ENCODE assay signal across 17 cellular contexts in genomic region chr9:19513671-19514275, GRCh38.
DNase-seq lines count a peak whose midpoint lies in the region; ATAC-seq and TF ChIP-seq lines count a peak whose summit lies in the region.
"Had no signal": no experiment of that assay in that cellular context is flagged by ENCODE, and none has a peak within 500 bp of the region (broad histone marks: within the 10 kb centered on the region; RNA-seq: fewer than 3 reads in every experiment).

No MANE protein-coding gene starts in this region.

- H3K27ac ChIP-seq in SK-N-SH (ENCODE audit: low read depth in 2 of 2, low read length in 1 of 2) (no peak overlapping the region), caudate nucleus (ENCODE audit: low read depth, low read length) (peak overlapping the region; percentile 42)
- H3K27ac ChIP-seq: uterus had no signal

- no peak for TF ChIP-seq EP300 in SK-N-SH (IDR thresholded peaks at IDR 0.05; ENCODE audit: borderline replicate concordance in 1 of 2, low read depth in 1 of 2, low read length in 1 of 2)

- H3K27me3 ChIP-seq in SK-N-SH (ENCODE audit: insufficient read depth) = no peaks in the 10 kb centered on the region
- H3K27me3 ChIP-seq in Loucy (ENCODE audit: insufficient read depth, low read length, poor library complexity, severe bottlenecking) = no peaks in the 10 kb centered on the region
- H3K27me3 ChIP-seq: uterus had no signal

- CTCF ChIA-PET in SK-N-SH (lab: Yijun Ruan, JAX) = no interaction called here
- CTCF ChIA-PET in activated naive CD4-positive, alpha-beta T cell treated with anti-CD3 and anti-CD28 coated beads for 36 hours (lab: Charles Lee) = interaction anchor here (0.6 kb wide), 1 partner anchor 806 kb away, joined by 3 read pairs; no protein-coding TSS in a partner anchor

- ATAC-seq in SK-N-SH treated with all-trans-retinoic acid at 6 μM for 48 hours = no peak
- ATAC-seq: natural killer cell treated with Interleukin-12 subunit alpha and Interleukin-12 subunit beta and Interleukin-15 and Interleukin-18, amount 100 ng/mL, for 72 hours had no signal

- peaks cover 8% of the 10 kb centered on the region for H3K27me3 Mint-ChIP-seq in activated naive CD4-positive, alpha-beta T cell treated with anti-CD3 and anti-CD28 coated beads for 36 hours (ENCODE audit: low read depth)

- no peaks in the 10 kb centered on the region for H3K79me2 ChIP-seq in SK-N-SH (ENCODE audit: insufficient read depth)
- H3K79me2 ChIP-seq in Loucy (ENCODE audit: insufficient read depth, low read length) = no peaks in the 10 kb centered on the region

- H4K20me1 ChIP-seq in SK-N-SH (ENCODE audit: insufficient read depth) (no peaks in the 10 kb centered on the region), Loucy (ENCODE audit: insufficient read depth, low read length, poor library complexity, severe bottlenecking) (no peaks in the 10 kb centered on the region)

- H3F3A ChIP-seq in SK-N-SH (replicated peaks; ENCODE audit: insufficient read depth) = no peaks in the 10 kb centered on the region
- no peaks in the 10 kb centered on the region for H3F3A ChIP-seq in Loucy (ENCODE audit: low read depth)

- no peak for DNase-seq in SK-N-SH
- DNase-seq in caudate nucleus (lab: John Stamatoyannopoulos, UW) = no peak
- peak; percentile 22 for DNase-seq in renal cortical epithelial cell (ENCODE audit: low read depth)
- no peak for DNase-seq in activated naive CD4-positive, alpha-beta T cell treated with anti-CD3 and anti-CD28 coated beads for 36 hours
- DNase-seq in hepatic stellate cell (ENCODE audit: low spot score) = no peak
- DNase-seq in amniotic stem cell (lab: John Stamatoyannopoulos, UW) = no peak
- DNase-seq: activated CD4-positive, CD25-positive, alpha-beta regulatory T cell; aorta; COR-L47; cortex of kidney; H9; NCI-H1092; uterus had no signal

- peaks cover 29% of the 10 kb centered on the region for H3K4me1 Mint-ChIP-seq in activated naive CD4-positive, alpha-beta T cell treated with anti-CD3 and anti-CD28 coated beads for 36 hours (ENCODE audit: low read depth)

- H3K4me2 ChIP-seq in SK-N-SH (no peak overlapping the region), Loucy (ENCODE audit: low read depth, low read length, poor library complexity, severe bottlenecking) (no peak overlapping the region)

- intact Hi-C loops in activated naive CD4-positive, alpha-beta T cell treated with anti-CD3 and anti-CD28 coated beads for 36 hours (cut with micrococcal nuclease) = no loop called here

- no peaks in the 10 kb centered on the region for H3K36me3 Mint-ChIP-seq in activated naive CD4-positive, alpha-beta T cell treated with anti-CD3 and anti-CD28 coated beads for 36 hours (ENCODE audit: low read depth)
- H3K36me3 Mint-ChIP-seq: natural killer cell treated with Interleukin-12 subunit alpha and Interleukin-12 subunit beta and Interleukin-15 and Interleukin-18, amount 100 ng/mL, for 72 hours had no signal

- H3K4me3 ChIP-seq in SK-N-SH (ENCODE audit: low read depth in 2 of 2, low read length in 1 of 2) = no peak overlapping the region
- H3K4me3 ChIP-seq in Loucy (ENCODE audit: low read length, poor library complexity, severe bottlenecking) = no peak overlapping the region
- H3K4me3 ChIP-seq: uterus had no signal

- no peak overlapping the region for H3K9ac ChIP-seq in SK-N-SH
- H3K9ac ChIP-seq in Loucy (ENCODE audit: low read depth, low read length, poor library complexity, severe bottlenecking) = no peak overlapping the region

- no peaks in the 10 kb centered on the region for H3K9me2 ChIP-seq in SK-N-SH
- H3K9me2 ChIP-seq in Loucy (replicated peaks; ENCODE audit: low read depth, low read length) = no peaks in the 10 kb centered on the region

- H3K9me3 ChIP-seq in SK-N-SH = no peaks in the 10 kb centered on the region
- no peaks in the 10 kb centered on the region for H3K9me3 ChIP-seq in Loucy (ENCODE audit: insufficient read depth, low read depth, low read length)
- H3K9me3 ChIP-seq: uterus had no signal

- no peaks in the 10 kb centered on the region for H3K36me3 ChIP-seq in SK-N-SH (replicated peaks in 1 of 2; ENCODE audit: control insufficient read depth in 1 of 2, insufficient read depth in 2 of 2, low read length in 1 of 2)
- H3K36me3 ChIP-seq in Loucy (ENCODE audit: insufficient read depth, low read length) = no peaks in the 10 kb centered on the region
- H3K36me3 ChIP-seq: uterus had no signal

- TF ChIP-seq RAD21 in SK-N-SH (IDR thresholded peaks at IDR 0.05; ENCODE audit: low read length) = no peak

- H3K4me1 ChIP-seq in SK-N-SH (ENCODE audit: control insufficient read depth in 1 of 2, insufficient read depth in 2 of 2, low read depth in 1 of 2, low read length in 1 of 2) (no peaks in the 10 kb centered on the region; a peak in 1 of 4 replicates), Loucy (ENCODE audit: insufficient read depth, low read length, poor library complexity, severe bottlenecking) (no peaks in the 10 kb centered on the region)
- H3K4me1 ChIP-seq: uterus had no signal

- H3K27ac Mint-ChIP-seq in activated naive CD4-positive, alpha-beta T cell treated with anti-CD3 and anti-CD28 coated beads for 36 hours = no peak overlapping the region
- H3K27ac Mint-ChIP-seq: H9; natural killer cell treated with Interleukin-12 subunit alpha and Interleukin-12 subunit beta and Interleukin-15 and Interleukin-18, amount 100 ng/mL, for 72 hours had no signal

- H3K4me3 Mint-ChIP-seq in activated naive CD4-positive, alpha-beta T cell treated with anti-CD3 and anti-CD28 coated beads for 36 hours = no peak overlapping the region
- H3K4me3 Mint-ChIP-seq: H9; natural killer cell treated with Interleukin-12 subunit alpha and Interleukin-12 subunit beta and Interleukin-15 and Interleukin-18, amount 100 ng/mL, for 72 hours; stimulated activated naive CD8-positive, alpha-beta T cell treated with anti-CD3 and anti-CD28 coated beads, Interleukin-15, Interleukin-2, amounts not matched to agents 100 ng/mL and 50 ng/mL, for 24 hours had no signal

- TF ChIP-seq CTCF in SK-N-SH (IDR thresholded peaks at IDR 0.05) (no peak), Loucy (conservative IDR thresholded peaks at IDR 0.05; ENCODE audit: low read length) (no peak)

- 40% methylated on average over 7 of the region's 7 CpGs for WGBS in SK-N-SH (ENCODE audit: low lambda C conversion rate)

- H3K9me3 Mint-ChIP-seq in activated naive CD4-positive, alpha-beta T cell treated with anti-CD3 and anti-CD28 coated beads for 36 hours = peaks cover 3% of the 10 kb centered on the region
- H3K9me3 Mint-ChIP-seq: H9; natural killer cell treated with Interleukin-12 subunit alpha and Interleukin-12 subunit beta and Interleukin-15 and Interleukin-18, amount 100 ng/mL, for 72 hours; stimulated activated naive CD8-positive, alpha-beta T cell treated with anti-CD3 and anti-CD28 coated beads, Interleukin-15, Interleukin-2, amounts not matched to agents 100 ng/mL and 50 ng/mL, for 24 hours had no signal

- POLR2A ChIA-PET in SK-N-SH (lab: Yijun Ruan, JAX) = no interaction called here

- H2AFZ ChIP-seq in SK-N-SH (ENCODE audit: low read depth) = peak overlapping the region; percentile 77
- H2AFZ ChIP-seq in Loucy (ENCODE audit: low read length) = 0 out of 2 replicates have a peak overlapping the region, but pooled peaks have one; percentile 30

TF ChIP-seq in SK-N-SH, 30 proteins besides CTCF, POLR2A, EP300 and RAD21 (continues in another document):
- TF ChIP-seq FOXJ3 (CRISPR knock-in tag; IDR thresholded peaks at IDR 0.05) (no peak), SIN3A (IDR thresholded peaks at IDR 0.05; ENCODE audit: borderline replicate concordance, low read depth, low read length) (no peak), RFX5 (IDR thresholded peaks at IDR 0.05; ENCODE audit: low read length) (no peak), MXI1 (IDR thresholded peaks at IDR 0.05; ENCODE audit: low read depth, low read length) (no peak), JUND (IDR thresholded peaks at IDR 0.05) (no peak), FOXM1 (IDR thresholded peaks at IDR 0.05; ENCODE audit: low read depth) (no peak), RXRA (IDR thresholded peaks at IDR 0.05; ENCODE audit: borderline replicate concordance, low read depth) (no peak), TAF1 (IDR thresholded peaks at IDR 0.05; ENCODE audit: borderline replicate concordance, low read depth, low read length) (no peak), USF2 (IDR thresholded peaks at IDR 0.05; ENCODE audit: borderline replicate concordance, low read depth, low read length) (no peak), RCOR1 (IDR thresholded peaks at IDR 0.05; ENCODE audit: low read length) (no peak)

TF ChIP-seq in SK-N-SH treated with all-trans-retinoic acid at 6 μM for 48 hours, 23 proteins besides CTCF, POLR2A, EP300 and RAD21:
- TF ChIP-seq ESRRG (CRISPR knock-in tag; IDR thresholded peaks at IDR 0.05) (no peak), PPARA (CRISPR knock-in tag; IDR thresholded peaks at IDR 0.05; ENCODE audit: borderline replicate concordance) (no peak), OSR1 (CRISPR knock-in tag; IDR thresholded peaks at IDR 0.05) (no peak), ZNF8 (CRISPR knock-in tag; IDR thresholded peaks at IDR 0.05) (no peak)
